Comparison of ENCODE assay signal across 20 cellular contexts in the genomic region with DNA sequence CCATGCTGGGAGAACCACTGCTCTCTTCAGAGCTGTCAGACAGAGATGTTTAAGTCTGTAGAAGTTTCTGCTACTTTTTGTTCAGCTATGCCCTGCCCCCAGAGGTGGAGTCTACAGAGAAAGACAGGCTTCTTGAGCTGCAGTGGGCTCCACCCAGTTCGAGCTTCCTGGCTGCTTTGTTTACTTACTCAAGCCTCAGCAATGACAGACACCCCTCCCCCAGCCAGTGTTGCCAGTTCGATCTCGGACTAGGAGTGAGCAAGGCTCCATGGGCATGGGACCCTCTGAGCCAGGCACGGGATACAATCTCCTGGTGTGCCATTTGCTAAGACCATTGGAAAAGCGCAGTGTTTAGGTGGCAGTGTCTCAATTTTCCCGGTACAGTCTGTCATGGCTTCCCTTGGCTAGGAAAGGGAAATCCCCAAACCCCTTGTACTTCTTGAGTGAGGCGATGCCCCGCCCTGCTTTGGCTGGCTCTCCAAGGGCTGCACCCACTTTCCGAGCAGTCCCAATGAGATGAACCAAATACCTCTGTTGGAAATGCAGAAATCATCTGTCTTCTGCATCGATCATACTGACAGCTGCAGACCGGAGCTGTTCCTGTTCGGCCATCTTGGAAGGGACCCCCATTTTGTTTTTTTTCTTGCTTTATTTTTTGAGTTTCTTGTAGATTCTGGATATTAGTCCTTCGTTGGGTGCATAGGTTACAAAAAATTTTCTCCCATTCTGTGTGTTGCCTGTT. TPM values are rescaled to one million over a fixed set of nuclear protein-coding genes. Genes with fewer than 3 reads are reported as not detected.
"Had no signal": no experiment of that assay in that cellular context is flagged by ENCODE, and none has a peak within 500 bp of the region (broad histone marks: within the 10 kb centered on the region; RNA-seq: fewer than 3 reads in every experiment).

No MANE protein-coding gene starts in this region.

RNA-seq across cellular contexts. Expression of a gene that starts 47.2 kb away (rescaled TPM):
- total RNA-seq: activated B cell treated with CpG ODN at 0.5 μM for 24 hours; activated CD4-positive, alpha-beta memory T cell treated with anti-CD3 and anti-CD28 coated beads for 36 hours; activated CD4-positive, alpha-beta T cell treated with anti-CD3 and anti-CD28 coated beads, Interleukin-2, amount 10 ng/mL, durations not matched to agents 24 days and 14 days; activated CD8-positive, alpha-beta memory T cell treated with anti-CD3 and anti-CD28 coated beads for 36 hours; activated CD8-positive, alpha-beta T cell treated with anti-CD3 and anti-CD28 coated beads for 36 hours; activated naive CD4-positive, alpha-beta T cell treated with anti-CD3 and anti-CD28 coated beads for 36 hours; activated naive CD4-positive, alpha-beta T cell treated with anti-CD3 and anti-CD28 coated beads, Interleukin-2, amount 50 U/mL, for 72 hours; activated naive CD8-positive, alpha-beta T cell treated with anti-CD3 and anti-CD28 coated beads for 36 hours; activated T-cell treated with anti-CD3 and anti-CD28 coated beads, Interleukin-2, amount 50 U/mL, for 4 hours; activated T-cell treated with anti-CD3 and anti-CD28 coated beads, Interleukin-2, amount 50 U/mL, for 72 hours; activated T-helper 1 cell treated with anti-CD3 and anti-CD28 coated beads, Interleukin-12 subunit alpha, Interleukin-12 subunit beta, Interleukin-2, Interleukin-4 antibody, amounts not matched to agents 30 ng/mL and 10 ng/mL and 1 ng/mL, durations not matched to agents 14 hours and 24 hours and 36 hours; activated T-helper 17 cell treated with anti-CD3 and anti-CD28 coated beads, Interleukin-2, amount 50 U/mL, for 72 hours; adrenal gland; aorta; body of pancreas; breast epithelium; cardiac septum; T-helper 1 cell treated with Interleukin-12 subunit alpha and Interleukin-12 subunit beta and Interleukin-4 antibody, amounts not matched to agents 30 ng/mL and 1 ng/mL, for 36 hours; T-helper 17 cell; T-helper 2 cell treated with Interferon-gamma antibody and Interleukin-4, amounts not matched to agents 100 ng/mL and 5 ng/mL, for 36 hours had no signal
- polyA plus RNA-seq: adrenal gland, aorta had no signal
